Comparison of ENCODE assay signal across 8 cellular contexts in the genomic region with DNA sequence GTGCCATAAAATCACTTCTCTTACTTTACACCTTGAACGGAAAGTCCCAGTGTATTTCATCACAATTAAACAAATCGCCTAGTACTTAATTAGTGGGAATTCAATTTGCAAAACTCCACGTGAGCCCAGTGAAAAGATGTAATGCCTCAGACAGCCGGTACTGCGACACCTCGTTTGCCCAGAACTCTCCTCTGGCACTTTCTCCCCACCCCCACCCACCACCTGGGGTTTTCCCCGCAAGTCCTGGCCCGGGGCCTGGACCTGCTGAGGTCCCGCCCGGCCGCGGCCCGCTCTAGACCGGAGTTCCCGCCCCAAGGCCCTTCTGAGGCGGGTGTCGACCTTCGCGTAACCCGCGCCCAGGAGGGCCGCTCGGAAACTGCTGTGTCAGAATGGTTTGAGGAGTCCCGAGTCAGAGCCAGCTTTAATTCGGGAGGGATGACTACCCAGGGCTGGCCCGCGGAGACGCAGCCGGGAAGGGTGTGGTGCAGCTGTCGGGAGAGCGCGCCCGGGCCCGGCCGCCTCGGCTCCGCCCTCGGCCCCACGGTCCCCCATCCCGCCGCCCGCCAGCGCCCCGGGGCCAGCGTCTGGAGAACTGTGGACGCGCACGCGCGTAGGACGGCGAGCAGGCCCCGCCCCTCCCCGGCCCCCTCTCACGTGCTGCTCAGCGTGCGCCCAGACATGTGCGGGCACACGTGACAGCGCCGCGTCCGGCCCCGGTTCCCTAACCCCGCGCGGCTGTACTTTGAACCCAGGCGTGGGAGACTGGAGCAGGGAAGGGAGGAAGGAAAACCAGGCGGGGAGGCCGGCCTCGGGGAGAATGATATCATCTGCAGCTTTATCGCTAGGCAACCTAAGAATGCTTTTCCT. TPM values are rescaled to one million over a fixed set of nuclear protein-coding genes. Genes with fewer than 3 reads are reported as not detected.
DNase-seq lines count a peak whose midpoint lies in the region; ATAC-seq, FAIRE-seq and TF ChIP-seq lines count a peak whose summit lies in the region.

No MANE protein-coding gene starts in this region.

- H3K27ac ChIP-seq in A673 (ENCODE audit: low read depth, low read length, poor library complexity, severe bottlenecking) (peak overlapping the region; percentile 67), HepG2 (ENCODE audit: extremely low read length, insufficient read depth, low read length) (peak overlapping the region; percentile 28)

- H3K4me2 ChIP-seq in HepG2 (ENCODE audit: low read depth, low read length) = peak overlapping the region; percentile 74

- H3K9me3 ChIP-seq in A673 (ENCODE audit: low read depth, low read length, poor library complexity, severe bottlenecking) = no peaks in the 10 kb centered on the region
- no peaks in the 10 kb centered on the region for H3K9me3 ChIP-seq in HepG2 (ENCODE audit: low read length)

- BruUV-seq in A673 (replicated peaks; lab: Mats Ljungman, UMichigan) (TSS peak; percentile 86), HepG2 (replicated peaks; lab: Mats Ljungman, UMichigan) (no TSS peak)

- POLR2A ChIA-PET in A673 (lab: Charles Lee; ENCODE audit: low non-redundant PET) (no interaction called here), HepG2 (lab: Yijun Ruan, JAX) (no interaction called here)

- TF ChIP-seq EP300 in HepG2 (IDR thresholded peaks at IDR 0.05; ENCODE audit: low read depth in 2 of 2, low read length in 2 of 2) = peak in 1 of 2 experiments; percentile 64; a peak in 2 of 4 replicates
- peak; percentile 52; the same call in 1 of the 2 replicates for TF ChIP-seq EP300 in HepG2 (CRISPR knock-in tag; IDR thresholded peaks at IDR 0.05; ENCODE audit: borderline replicate concordance)

- H3K36me3 ChIP-seq in A673 (ENCODE audit: insufficient read depth, low read length, poor library complexity, severe bottlenecking) = no peaks in the 10 kb centered on the region
- H3K36me3 ChIP-seq in HepG2 (replicated peaks in 1 of 2; ENCODE audit: control insufficient read depth in 1 of 2, insufficient read depth in 2 of 2, low read length in 2 of 2) = no peaks in the 10 kb centered on the region

- under 1% methylated on average over 23 of the region's 72 CpGs for WGBS in HepG2 (ENCODE audit: low lambda C conversion rate)

- peak in 1 of 2 experiments; percentile 28; a peak in 1 of 4 replicates for TF ChIP-seq POLR2A in HepG2 (IDR thresholded peaks at IDR 0.05; ENCODE audit: insufficient read depth in 1 of 2, low read depth in 2 of 2, low read length in 2 of 2)

- peak; percentile 88 for DNase-seq in A673 (ENCODE audit: low spot score)
- DNase-seq in GM18507 (ENCODE audit: extremely low spot score, insufficient read length, low read depth) = peak; percentile 79
- DNase-seq in NCI-H226 = peak; percentile 95
- peak; percentile 60 for DNase-seq in activated CD4-positive, alpha-beta T cell treated with anti-CD3 and anti-CD28 coated beads, Interleukin-2, amount 50 U/mL, for 1 hour
- DNase-seq in dermis blood vessel endothelial cell = peak; percentile 93
- peak; percentile 88 for DNase-seq in HepG2 (ENCODE audit: low spot score)
- DNase-seq in stimulated activated CD4-positive, alpha-beta T cell treated with anti-CD3 and anti-CD28 coated beads, Interleukin-2, amount 100 ng/mL, for 4 hours (ENCODE audit: low read depth) = peak; percentile 76

- H3K27me3 ChIP-seq in A673 (replicated peaks; ENCODE audit: insufficient read depth, low read depth, low read length, poor library complexity) (no peaks in the 10 kb centered on the region), HepG2 (ENCODE audit: control insufficient read depth in 1 of 2, insufficient read depth in 2 of 2, low read length in 2 of 2) (peaks cover 1 to 8% of the 10 kb centered on the region in 2 experiments; a peak in 1 of 5 replicates)

- H3K4me3 ChIP-seq in A673 (ENCODE audit: low read depth, low read length, poor library complexity, severe bottlenecking) (peak overlapping the region; percentile 63), HepG2 (replicated peaks in 1 of 3; ENCODE audit: insufficient read depth in 1 of 3, low read depth in 2 of 3, low read length in 3 of 3) (peak overlapping the region; percentile 46 to 66 (median 47); a peak in 5 of 6 replicates)

- no peak; the same call in 1 of the 2 replicates for TF ChIP-seq RAD21 in HepG2 (CRISPR knock-in tag; IDR thresholded peaks at IDR 0.05)

- H2AFZ ChIP-seq in HepG2 (ENCODE audit: low read length) = no peak overlapping the region

- no peaks in the 10 kb centered on the region for H3K79me2 ChIP-seq in HepG2 (ENCODE audit: insufficient read depth, low read length)

- no peaks in the 10 kb centered on the region for H4K20me1 ChIP-seq in HepG2 (ENCODE audit: insufficient read depth, low read length)

- ATAC-seq in HG02970 (IDR thresholded peaks at IDR 0.05; ENCODE audit: low FRiP score, unreplicated experiment) (peak; percentile 63), HepG2 (peak; percentile 93)

- CTCF ChIA-PET in A673 (lab: Charles Lee) = interaction anchor here (0.6 to 1.4 kb wide), 2 partner anchors 42 to 588 kb away, joined by 3 to 4 read pairs; no protein-coding TSS in a partner anchor
- CTCF ChIA-PET in HepG2 (lab: Yijun Ruan, JAX; ENCODE audit: low intra/inter-chr PET ratio, low total read pairs) = no interaction called here

- in situ Hi-C loops in HepG2 (cut with HindIII; ENCODE audit: extremely low pct_ligation_motif_present, low pct_unique_long_range_greater_than_20kb) = no loop called here

- H3K9ac ChIP-seq in HepG2 (ENCODE audit: insufficient read depth, low read depth, low read length) = peak overlapping the region; percentile 44; the same call in 1 of the 2 replicates

- H3K4me1 ChIP-seq in A673 (ENCODE audit: insufficient read depth, low read length, poor library complexity, severe bottlenecking) = peaks cover 18% of the 10 kb centered on the region
- H3K4me1 ChIP-seq in HepG2 (ENCODE audit: insufficient read depth, low read length) = peaks cover 18% of the 10 kb centered on the region

- intact Hi-C loops in A673 (cut with micrococcal nuclease; ENCODE audit: unreplicated experiment) = loop anchor here (10.0 kb wide), 1 partner anchor 771 kb away; no protein-coding TSS in a partner anchor
- intact Hi-C loops in HepG2 (cut with micrococcal nuclease; ENCODE audit: unreplicated experiment) = no loop called here

- peak; percentile 78 for FAIRE-seq in GM18507 (lab: Jason Lieb, UNC)
- peak; percentile 61 for FAIRE-seq in HepG2 (lab: Jason Lieb, UNC)

- TF ChIP-seq CTCF in A673 (conservative IDR thresholded peaks at IDR 0.05; ENCODE audit: low read depth, low read length) (no peak; the same call in 1 of the 2 replicates), HepG2 (CRISPR knock-in tag; IDR thresholded peaks at IDR 0.05) (no peak)

TF ChIP-seq in HepG2, 621 proteins besides CTCF, POLR2A, EP300 and RAD21 (continues in another document):
- no peak for TF ChIP-seq SP1 (IDR thresholded peaks at IDR 0.05)
- peak; percentile 54; the same call in 1 of the 2 replicates for TF ChIP-seq SP1 (CRISPR knock-in tag; IDR thresholded peaks at IDR 0.05)
- no peak for TF ChIP-seq ZEB1 (IDR thresholded peaks at IDR 0.05; ENCODE audit: insufficient replicate concordance, low read depth)
- TF ChIP-seq ZNF616 (CRISPR knock-in tag; IDR thresholded peaks at IDR 0.05; ENCODE audit: low read depth) = peak; percentile 82; the same call in 1 of the 2 replicates
- TF ChIP-seq, protein P1, sequence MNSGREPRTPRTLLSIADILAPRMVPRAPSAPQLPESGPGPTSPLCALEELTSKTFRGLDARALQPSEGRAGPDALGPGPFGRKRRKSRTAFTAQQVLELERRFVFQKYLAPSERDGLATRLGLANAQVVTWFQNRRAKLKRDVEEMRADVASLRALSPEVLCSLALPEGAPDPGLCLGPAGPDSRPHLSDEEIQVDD (CRISPR knock-in tag; IDR thresholded peaks at IDR 0.05; ENCODE audit: borderline replicate concordance) = peak; percentile 63; the same call in 1 of the 2 replicates
- TF ChIP-seq ZFP36L2 (CRISPR knock-in tag; IDR thresholded peaks at IDR 0.05) = no peak
- TF ChIP-seq ZNF549 (CRISPR knock-in tag; IDR thresholded peaks at IDR 0.05) = no peak
- TF ChIP-seq GATAD1 (CRISPR knock-in tag; IDR thresholded peaks at IDR 0.05) = 0 out of 2 replicates have a peak, but pooled peaks have one; percentile 32
- TF ChIP-seq MYC (CRISPR knock-in tag; IDR thresholded peaks at IDR 0.05; ENCODE audit: borderline replicate concordance) = peak; percentile 93
- TF ChIP-seq POLR2AphosphoS2 (IDR thresholded peaks at IDR 0.05; ENCODE audit: low read depth, low read length) = no peak

RNA-seq across cellular contexts. Expression of gene BHLHE41, which starts 10.8 kb away (rescaled TPM):
- 4.3 and 4.8 TPM in 2 replicates for total RNA-seq in A673 (2021)
- 0.14 and 0.85 TPM in 2 replicates for total RNA-seq in dermis blood vessel endothelial cell
- not detected in 2 replicates for total RNA-seq in HepG2 (2016; rRNA removed; fragmentation: Illumina TruSeq; extraction: Trizol)
- total RNA-seq in HepG2 (2016; cell fraction: cytosol; rRNA removed; fragmentation: Illumina TruSeq; extraction: Trizol; ENCODE audit: low read depth) = not detected in 2 replicates
- not detected in 2 replicates for total RNA-seq in HepG2 (2016; cell fraction: insoluble cytoplasmic fraction; rRNA removed; fragmentation: Illumina TruSeq; extraction: Trizol)
- not detected in 2 replicates for total RNA-seq in HepG2 (2016; cell fraction: membrane; rRNA removed; fragmentation: Illumina TruSeq; extraction: Trizol)
- total RNA-seq in HepG2 (2016; cell fraction: nucleus; rRNA removed; fragmentation: Illumina TruSeq; extraction: Trizol) = not detected in 2 replicates
- 0.03 and 0.13 TPM in 2 replicates for polyA plus RNA-seq in HepG2 (2011; rRNA removed)
- polyA plus RNA-seq in HepG2 (2011; cell fraction: cytosol; rRNA removed) = 0.01 TPM in 2 replicates
- 0.08 and 0.40 TPM in 2 replicates for polyA plus RNA-seq in HepG2 (2011; cell fraction: nucleus; rRNA removed)
- not detected in 2 replicates for polyA plus RNA-seq in HepG2 (2012)
- polyA plus RNA-seq in HepG2 (2016; cell fraction: cytosol; fragmentation: Illumina TruSeq; extraction: Trizol; ENCODE audit: low read depth) = not detected in 2 replicates
- polyA plus RNA-seq in HepG2 (2016; cell fraction: insoluble cytoplasmic fraction; fragmentation: Illumina TruSeq; extraction: Trizol; ENCODE audit: low read depth) = not detected in 2 replicates
- not detected in 2 replicates for polyA plus RNA-seq in HepG2 (2016; cell fraction: membrane; fragmentation: Illumina TruSeq; extraction: Trizol; ENCODE audit: low read depth)
- 0.15 TPM in 1 of 2 replicates, not detected in the other for polyA plus RNA-seq in HepG2 (2016; cell fraction: nucleus; fragmentation: Illumina TruSeq; extraction: Trizol; ENCODE audit: insufficient read depth, low read depth)
- polyA minus RNA-seq in HepG2 (2011; rRNA and poly(A)+ RNA removed; ENCODE audit: low replicate concordance) = 0.06 TPM in 1 of 2 replicates, not detected in the other
- not detected in 2 replicates for polyA minus RNA-seq in HepG2 (2011; cell fraction: cytosol; rRNA and poly(A)+ RNA removed)
- not detected in 2 replicates for polyA minus RNA-seq in HepG2 (2011; cell fraction: nucleus; rRNA and poly(A)+ RNA removed)

Comparison
In these comparisons a context has a peak if more than half of its experiments do, and no peak if none do; other contexts are left out.
1. Peak in every context shown above with its lines: DNase-seq, ATAC-seq, H3K4me3 ChIP-seq and H3K27ac ChIP-seq.